ENCODE assay signal across 15 cellular contexts in the genomic region with DNA sequence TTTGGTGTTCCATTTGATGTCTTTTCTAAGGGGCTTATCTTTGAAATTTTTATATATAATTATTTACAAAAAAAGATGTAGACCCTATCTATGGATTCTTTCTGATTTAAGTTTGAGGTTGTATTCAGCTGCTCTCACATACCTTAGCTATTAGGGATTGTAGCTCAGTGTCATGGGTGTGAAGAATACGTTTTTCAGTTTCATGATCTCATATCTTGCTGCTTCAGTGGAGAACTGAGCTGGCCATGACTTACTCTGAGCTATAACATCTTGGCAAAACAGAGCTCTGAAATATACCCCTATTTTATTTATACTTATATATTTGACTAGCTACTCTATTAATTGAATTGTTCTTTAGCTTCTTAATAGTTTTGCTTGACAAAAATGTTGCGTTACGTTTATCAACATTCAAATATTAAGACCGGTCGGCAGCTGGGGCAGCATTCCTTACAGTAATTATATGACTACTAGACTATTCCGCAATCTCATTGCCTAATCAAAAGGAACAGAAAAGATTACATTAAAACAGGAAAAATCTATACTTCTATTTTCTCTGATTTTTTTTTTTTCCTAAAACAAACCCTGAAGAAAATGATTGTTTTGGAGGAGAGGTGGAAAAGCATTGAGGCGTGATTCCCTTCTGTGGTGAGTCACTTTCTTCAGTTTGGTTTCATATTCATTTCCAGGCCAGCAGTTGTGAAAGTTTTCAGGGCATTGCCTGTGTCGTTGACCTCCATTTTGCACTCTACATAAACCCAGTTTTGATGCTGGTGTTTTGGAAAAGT. TPM values are rescaled to one million over a fixed set of nuclear protein-coding genes. Genes with fewer than 3 reads are reported as not detected.
A peak's percentile ranks its signal among the peaks of the same experiment; 100 is the strongest.
DNase-seq lines count a peak whose midpoint lies in the region; ATAC-seq and TF ChIP-seq lines count a peak whose summit lies in the region.
"Had no signal": no experiment of that assay in that cellular context is flagged by ENCODE, and none has a peak within 500 bp of the region (broad histone marks: within the 10 kb centered on the region; RNA-seq: fewer than 3 reads in every experiment).

No MANE protein-coding gene starts in this region.

- 68 to 73% methylated on average over 8 of the region's 8 CpGs for WGBS in aorta, 2 donors

- DNase-seq in MCF 10A (ENCODE audit: unreplicated experiment) (peak; percentile 69), breast epithelium (ENCODE audit: low spot score in 2 of 2) (no peak), OCI-LY7 (ENCODE audit: low spot score) (peak; percentile 47), fibroblast of mammary gland (ENCODE audit: low read depth) (peak; percentile 32), aorta (no peak), NCI-H1436 treated with DMSO at 0.1 percent for 48 hours (lab: John Stamatoyannopoulos, UW) (no peak)
- no peak for DNase-seq in activated CD4-positive, alpha-beta T cell treated with anti-CD3 and anti-CD28 coated beads, Interleukin-2, amount 50 U/mL, for 48 hours
- DNase-seq: GF-D8; NCI-H2171 treated with DMSO at 0.1 percent for 48 hours; stimulated activated CD4-positive, alpha-beta T cell treated with anti-CD3 and anti-CD28 coated beads, Interleukin-4, amount 100 ng/mL, for 4 hours had no signal

- H3K27ac Mint-ChIP-seq in MCF 10A (ENCODE audit: low read depth, unreplicated experiment), result no peak overlapping the region

- no peaks in the 10 kb centered on the region for H3K4me1 Mint-ChIP-seq in MCF 10A (ENCODE audit: insufficient read depth, unreplicated experiment)

- H3K79me2 ChIP-seq in OCI-LY7 (ENCODE audit: insufficient read depth, low read depth, low read length), result no peaks in the 10 kb centered on the region

- H3K4me1 ChIP-seq in breast epithelium (no peaks in the 10 kb centered on the region), OCI-LY7 (ENCODE audit: insufficient read depth, low read length, poor library complexity, severe bottlenecking) (peaks cover 8% of the 10 kb centered on the region), aorta (ENCODE audit: control insufficient read depth in 1 of 2, insufficient read depth in 2 of 2, low read length in 2 of 2) (no peaks in the 10 kb centered on the region)

- TF ChIP-seq POLR2A in breast epithelium (IDR thresholded peaks at IDR 0.05), result no peak

- TF ChIP-seq CTCF in MCF 10A (IDR thresholded peaks at IDR 0.05; ENCODE audit: unreplicated experiment) (no peak), breast epithelium (IDR thresholded peaks at IDR 0.05) (no peak), OCI-LY7 (conservative IDR thresholded peaks at IDR 0.05; ENCODE audit: low read length) (no peak), fibroblast of mammary gland (conservative IDR thresholded peaks at IDR 0.05; ENCODE audit: control insufficient read depth, insufficient read depth, low read depth, low read length) (no peak)

- H4K20me1 ChIP-seq in OCI-LY7 (ENCODE audit: insufficient read depth, low read length), result no peaks in the 10 kb centered on the region

- H3K27me3 ChIP-seq in breast epithelium (no peaks in the 10 kb centered on the region), aorta (ENCODE audit: control insufficient read depth in 1 of 2, insufficient read depth in 2 of 2, low read length in 1 of 2) (no peaks in the 10 kb centered on the region)

- CTCF ChIA-PET in MCF 10A (lab: Yijun Ruan, JAX) (interaction anchor here (0.7 to 1.0 kb wide), 4 partner anchors 34 to 968 kb away, joined by 3 to 6 read pairs (median 4); no protein-coding TSS in a partner anchor), OCI-LY7 (lab: Charles Lee; ENCODE audit: unreplicated experiment) (no interaction called here)

- H3K4me2 ChIP-seq in OCI-LY7 (ENCODE audit: low read length), result 0 out of 2 replicates have a peak overlapping the region, but pooled peaks have one; percentile 11

- no peak overlapping the region for H2AFZ ChIP-seq in OCI-LY7 (ENCODE audit: low read length)

- no peaks in the 10 kb centered on the region for H3K36me3 Mint-ChIP-seq in MCF 10A (ENCODE audit: insufficient read depth, unreplicated experiment)

- H3K27ac ChIP-seq in breast epithelium, result no peak overlapping the region
- no peak overlapping the region for H3K27ac ChIP-seq in OCI-LY7 (ENCODE audit: low read depth, low read length, poor library complexity, severe bottlenecking)
- no peak overlapping the region for H3K27ac ChIP-seq in aorta (ENCODE audit: low read depth in 1 of 2, low read length in 2 of 2)
- H3K27ac ChIP-seq: SK-N-MC had no signal

- intact Hi-C loops in MCF 10A (cut with micrococcal nuclease) (loop anchor here (1.0 kb wide), 1 partner anchor 107 kb away; no protein-coding TSS in a partner anchor), breast epithelium (cut with DNase I; ENCODE audit: low total_unique reads) (no loop called here), OCI-LY7 (cut with micrococcal nuclease; ENCODE audit: unreplicated experiment) (loop anchor here (5.0 kb wide), 1 partner anchor 105 kb away; no protein-coding TSS in a partner anchor), aorta (cut with DNase I) (no loop called here)

- H3K36me3 ChIP-seq in breast epithelium, result no peaks in the 10 kb centered on the region
- no peaks in the 10 kb centered on the region for H3K36me3 ChIP-seq in OCI-LY7 (ENCODE audit: insufficient read depth, low read length)
- no peaks in the 10 kb centered on the region for H3K36me3 ChIP-seq in aorta (ENCODE audit: control insufficient read depth in 1 of 2, insufficient read depth in 2 of 2, low read length in 1 of 2)

- BruUV-seq in MCF 10A (replicated peaks; lab: Mats Ljungman, UMichigan) (no TSS peak), OCI-LY7 (replicated peaks; lab: Mats Ljungman, UMichigan) (no TSS peak)

- H3K9me3 ChIP-seq in breast epithelium (no peaks in the 10 kb centered on the region), OCI-LY7 (ENCODE audit: low read length) (no peaks in the 10 kb centered on the region), aorta (ENCODE audit: control insufficient read depth, low read length) (no peaks in the 10 kb centered on the region)

- peaks cover 8% of the 10 kb centered on the region for H3K9me3 Mint-ChIP-seq in MCF 10A (ENCODE audit: unreplicated experiment)

- POLR2A ChIA-PET in MCF 10A (lab: Yijun Ruan, JAX) (interaction anchor here (0.6 to 1.1 kb wide), 3 partner anchors 30 to 1793 kb away, joined by 3 to 4 read pairs (median 4); no protein-coding TSS in a partner anchor), OCI-LY7 (lab: Charles Lee) (interaction anchor here (0.6 kb wide), 1 partner anchor 518 kb away, joined by 7 read pairs; no protein-coding TSS in a partner anchor)

- H3K27me3 Mint-ChIP-seq in MCF 10A (ENCODE audit: insufficient read depth, unreplicated experiment), result peaks cover 22% of the 10 kb centered on the region

- ATAC-seq in aorta (ENCODE audit: low FRiP score) (peak; percentile 74), HG03469 (IDR thresholded peaks at IDR 0.05; ENCODE audit: unreplicated experiment) (no peak)

- H3K4me3 ChIP-seq in breast epithelium (no peak overlapping the region), OCI-LY7 (ENCODE audit: low read depth, low read length, poor library complexity, severe bottlenecking) (no peak overlapping the region), fibroblast of mammary gland (ENCODE audit: control insufficient read depth, low read depth, low read length) (no peak overlapping the region), aorta (ENCODE audit: low read length in 2 of 2) (no peak overlapping the region)
- H3K4me3 ChIP-seq: SK-N-MC had no signal

- no peaks in the 10 kb centered on the region for H3K9me2 ChIP-seq in OCI-LY7 (ENCODE audit: insufficient read depth, low read length)

- H3K4me3 Mint-ChIP-seq in MCF 10A (ENCODE audit: unreplicated experiment), result no peak overlapping the region

RNA-seq across cellular contexts. Expression of gene KRT24, which starts 24.1 kb away (rescaled TPM):
- total RNA-seq in MCF 10A (2022) (not detected in 2 replicates), breast epithelium (not detected), OCI-LY7 (2022) (not detected in 2 replicates), aorta (not detected)
- total RNA-seq in OCI-LY7 (2014; rRNA removed; shearing (Covaris generic)), result not detected in 2 replicates
- under 1 TPM in 1 of 2 donors, not detected in 1; 0.25 TPM for polyA plus RNA-seq in aorta
- total RNA-seq: A673, temporal lobe had no signal

RNA-seq across cellular contexts. Expression of gene KRT25, which starts 27.5 kb away (rescaled TPM):
- total RNA-seq in MCF 10A (2022) (not detected in 2 replicates), breast epithelium (not detected), OCI-LY7 (2022) (not detected in 2 replicates), aorta (not detected)
- total RNA-seq in OCI-LY7 (2014; rRNA removed; shearing (Covaris generic)), result not detected in 2 replicates
- not detected for polyA plus RNA-seq in aorta
- polyA plus RNA-seq: adipose tissue had no signal

RNA-seq across cellular contexts. Expression of gene KRT26, which starts 44.4 kb away (rescaled TPM):
- total RNA-seq in MCF 10A (2022) (not detected in 2 replicates), breast epithelium (not detected), OCI-LY7 (2022) (not detected in 2 replicates), aorta (not detected)
- total RNA-seq in OCI-LY7 (2014; rRNA removed; shearing (Covaris generic)), result not detected in 2 replicates
- not detected for polyA plus RNA-seq in aorta
- total RNA-seq: A673, temporal lobe had no signal
- polyA plus RNA-seq: adipose tissue had no signal

RNA-seq across cellular contexts. Expression of gene KRT27, which starts 54.7 kb away (rescaled TPM):
- not detected in 2 replicates for total RNA-seq in MCF 10A (2022)
- not detected for total RNA-seq in breast epithelium
- total RNA-seq in OCI-LY7 (2014; rRNA removed; shearing (Covaris generic)), result not detected in 2 replicates
- not detected in 2 replicates for total RNA-seq in OCI-LY7 (2022)
- total RNA-seq in aorta, result not detected
- polyA plus RNA-seq in aorta, result not detected
- total RNA-seq: A673 had no signal

Comparison
In these comparisons a context has a peak if more than half of its experiments do, and no peak if none do; other contexts are left out.
1. DNase-seq: peak in MCF 10A (single experiment), OCI-LY7 (single experiment) and fibroblast of mammary gland (single experiment); none in breast epithelium (0 of 2), aorta (0 of 2), NCI-H1436 treated with DMSO at 0.1 percent for 48 hours (single experiment) and activated CD4-positive, alpha-beta T cell treated with anti-CD3 and anti-CD28 coated beads, Interleukin-2, amount 50 U/mL, for 48 hours (0 of 2).
2. intact Hi-C loops: an anchor here in MCF 10A (1.0 kb wide) and OCI-LY7 (5.0 kb wide); none called in breast epithelium and aorta.